Comparison of ENCODE assay signal across 2 cellular contexts in the genomic region with DNA sequence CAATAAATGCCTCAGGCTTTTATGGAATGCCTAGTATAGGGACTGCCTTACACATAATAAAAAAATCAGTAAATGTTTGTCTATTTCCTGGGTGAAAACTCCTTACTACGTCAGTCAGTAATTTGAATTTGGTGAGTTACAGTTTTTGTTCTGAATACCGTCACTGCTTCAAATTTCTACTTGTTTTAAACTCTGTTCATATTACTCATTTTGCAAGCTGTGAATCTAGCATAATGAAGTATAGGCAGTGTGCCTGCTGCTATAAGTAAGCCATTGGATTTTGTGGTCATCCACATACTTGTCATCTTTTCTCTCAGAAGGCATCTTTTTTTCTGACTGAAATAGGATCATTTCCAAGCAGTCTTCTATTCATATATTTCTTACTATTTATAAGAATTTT.
TF ChIP-seq lines count a peak whose summit lies in the region.

No MANE protein-coding gene starts in this region.

TF ChIP-seq in SK-N-SH treated with all-trans-retinoic acid at 6 μM for 48 hours, 23 proteins besides CTCF, POLR2A, EP300 and RAD21:
- TF ChIP-seq, protein P1, sequence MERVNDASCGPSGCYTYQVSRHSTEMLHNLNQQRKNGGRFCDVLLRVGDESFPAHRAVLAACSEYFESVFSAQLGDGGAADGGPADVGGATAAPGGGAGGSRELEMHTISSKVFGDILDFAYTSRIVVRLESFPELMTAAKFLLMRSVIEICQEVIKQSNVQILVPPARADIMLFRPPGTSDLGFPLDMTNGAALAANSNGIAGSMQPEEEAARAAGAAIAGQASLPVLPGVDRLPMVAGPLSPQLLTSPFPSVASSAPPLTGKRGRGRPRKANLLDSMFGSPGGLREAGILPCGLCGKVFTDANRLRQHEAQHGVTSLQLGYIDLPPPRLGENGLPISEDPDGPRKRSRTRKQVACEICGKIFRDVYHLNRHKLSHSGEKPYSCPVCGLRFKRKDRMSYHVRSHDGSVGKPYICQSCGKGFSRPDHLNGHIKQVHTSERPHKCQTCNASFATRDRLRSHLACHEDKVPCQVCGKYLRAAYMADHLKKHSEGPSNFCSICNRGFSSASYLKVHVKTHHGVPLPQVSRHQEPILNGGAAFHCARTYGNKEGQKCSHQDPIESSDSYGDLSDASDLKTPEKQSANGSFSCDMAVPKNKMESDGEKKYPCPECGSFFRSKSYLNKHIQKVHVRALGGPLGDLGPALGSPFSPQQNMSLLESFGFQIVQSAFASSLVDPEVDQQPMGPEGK (CRISPR knock-in tag; IDR thresholded peaks at IDR 0.05; ENCODE audit: borderline replicate concordance): no peak
- 0 out of 2 replicates have a peak, but pooled peaks have one; percentile 42 for TF ChIP-seq ISL1 (CRISPR knock-in tag; IDR thresholded peaks at IDR 0.05)
- no peak for TF ChIP-seq RARB (CRISPR knock-in tag; IDR thresholded peaks at IDR 0.05)

TF ChIP-seq in SK-N-SH, 30 proteins besides CTCF, POLR2A, EP300 and RAD21 (continued from another document):
- TF ChIP-seq TAF1 (IDR thresholded peaks at IDR 0.05; ENCODE audit: borderline replicate concordance, low read depth, low read length) (no peak), TEAD4 (IDR thresholded peaks at IDR 0.05; ENCODE audit: borderline replicate concordance, insufficient read depth) (no peak), RFX5 (IDR thresholded peaks at IDR 0.05; ENCODE audit: low read length) (no peak), SIN3A (IDR thresholded peaks at IDR 0.05; ENCODE audit: borderline replicate concordance, low read depth, low read length) (no peak), SMC3 (IDR thresholded peaks at IDR 0.05; ENCODE audit: low read depth, low read length) (no peak), ELF1 (IDR thresholded peaks at IDR 0.05) (no peak), RXRA (IDR thresholded peaks at IDR 0.05; ENCODE audit: borderline replicate concordance, low read depth) (no peak)
- TF ChIP-seq, protein P2, sequence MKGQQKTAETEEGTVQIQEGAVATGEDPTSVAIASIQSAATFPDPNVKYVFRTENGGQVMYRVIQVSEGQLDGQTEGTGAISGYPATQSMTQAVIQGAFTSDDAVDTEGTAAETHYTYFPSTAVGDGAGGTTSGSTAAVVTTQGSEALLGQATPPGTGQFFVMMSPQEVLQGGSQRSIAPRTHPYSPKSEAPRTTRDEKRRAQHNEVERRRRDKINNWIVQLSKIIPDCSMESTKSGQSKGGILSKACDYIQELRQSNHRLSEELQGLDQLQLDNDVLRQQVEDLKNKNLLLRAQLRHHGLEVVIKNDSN (IDR thresholded peaks at IDR 0.05; ENCODE audit: borderline replicate concordance, low read depth): no peak
